19 cellular contexts compared by ENCODE assay signal in the genomic region with DNA sequence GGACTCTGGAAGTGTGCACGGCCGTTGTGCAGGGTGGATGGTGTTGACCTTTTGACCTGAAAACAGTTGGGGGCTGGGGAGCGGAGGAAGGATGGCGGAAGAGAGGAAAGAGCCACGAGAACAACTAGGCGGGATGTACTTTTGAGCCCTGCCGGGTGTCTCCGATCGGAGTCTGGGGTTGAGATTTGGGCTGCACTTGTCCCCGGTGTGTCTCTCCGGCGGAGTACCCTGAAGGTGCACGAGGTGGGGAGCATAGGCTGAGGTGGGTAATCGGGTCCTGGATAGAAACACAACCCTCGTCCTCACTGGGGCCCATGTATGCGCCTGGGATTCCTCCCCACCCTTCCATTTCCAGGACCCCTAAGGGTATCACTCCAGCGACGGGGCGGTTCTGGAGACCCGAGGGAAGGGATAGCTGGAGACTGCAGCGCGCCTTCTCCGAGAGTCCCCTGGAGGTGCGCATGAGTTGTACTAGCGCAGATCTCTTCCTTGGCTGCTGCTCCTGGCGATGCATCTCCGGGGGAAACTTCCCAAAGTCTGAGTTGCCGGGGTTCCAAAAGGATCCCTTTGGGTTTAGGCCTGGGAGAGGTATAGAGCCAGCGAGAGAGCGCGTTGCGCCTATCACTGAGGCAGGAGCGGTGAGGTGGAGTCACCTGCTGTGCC. TPM values are rescaled to one million over a fixed set of nuclear protein-coding genes. Genes with fewer than 3 reads are reported as not detected.
A peak's percentile ranks its signal among the peaks of the same experiment; 100 is the strongest.
DNase-seq lines count a peak whose midpoint lies in the region; ATAC-seq and TF ChIP-seq lines count a peak whose summit lies in the region.
"Had no signal": no experiment of that assay in that cellular context is flagged by ENCODE, and none has a peak within 500 bp of the region (broad histone marks: within the 10 kb centered on the region; RNA-seq: fewer than 3 reads in every experiment).

No MANE protein-coding gene starts in this region.

- no peak for TF ChIP-seq CTCF in Peyer's patch (IDR thresholded peaks at IDR 0.05)

- no peaks in the 10 kb centered on the region for H3K9me3 ChIP-seq in CD4-positive, CD25-positive, alpha-beta regulatory T cell (ENCODE audit: control insufficient read depth in 2 of 2, low read length in 2 of 2)
- H3K9me3 ChIP-seq in CD8-positive, alpha-beta memory T cell (ENCODE audit: low read length): no peaks in the 10 kb centered on the region
- H3K9me3 ChIP-seq in Peyer's patch: peaks cover 0 to 3% (median 0%) of the 10 kb centered on the region in 4 donors

- no peaks in the 10 kb centered on the region for H3K36me3 ChIP-seq in CD4-positive, CD25-positive, alpha-beta regulatory T cell (ENCODE audit: control insufficient read depth, insufficient read depth, low read length)
- H3K36me3 ChIP-seq in CD8-positive, alpha-beta memory T cell (ENCODE audit: insufficient read depth, low read length): no peaks in the 10 kb centered on the region
- no peaks in the 10 kb centered on the region for H3K36me3 ChIP-seq in Peyer's patch

- no peak overlapping the region for H3K27ac ChIP-seq in CD4-positive, CD25-positive, alpha-beta regulatory T cell (ENCODE audit: insufficient read depth, low read length, poor library complexity, severe bottlenecking)
- H3K27ac ChIP-seq in CD8-positive, alpha-beta memory T cell (ENCODE audit: low read depth, low read length): no peak overlapping the region
- no peak overlapping the region for H3K27ac ChIP-seq in Peyer's patch
- H3K27ac ChIP-seq: PC-9 had no signal

- no peak overlapping the region for H3K4me3 ChIP-seq in CD4-positive, CD25-positive, alpha-beta regulatory T cell (ENCODE audit: low read depth, low read length)
- no peak overlapping the region for H3K4me3 ChIP-seq in CD8-positive, alpha-beta memory T cell (ENCODE audit: low read length)
- no peak overlapping the region for H3K4me3 ChIP-seq in Peyer's patch
- H3K4me3 ChIP-seq: PC-9 had no signal

- DNase-seq in CD4-positive, CD25-positive, alpha-beta regulatory T cell: no peak
- DNase-seq in CD8-positive, alpha-beta memory T cell: no peak
- DNase-seq in activated naive CD8-positive, alpha-beta T cell treated with anti-CD3 and anti-CD28 coated beads, Interleukin-2, amount 10 ng/mL, durations not matched to agents 7 days and 5 days: no peak
- no peak for DNase-seq in naive B cell
- DNase-seq in Peyer's patch: no peak
- DNase-seq in ureter (ENCODE audit: low spot score): no peak
- DNase-seq: activated naive CD4-positive, alpha-beta T cell treated with Interleukin-2 at 50 U/mL for 16 hours; DMS 273 treated with DMSO at 0.1 percent for 48 hours; head of caudate nucleus; IMR-90; PC-9 had no signal

- ATAC-seq in CD4-positive, CD25-positive, alpha-beta regulatory T cell (ENCODE audit: low read depth in 2 of 2): no peak
- ATAC-seq in activated naive CD8-positive, alpha-beta T cell treated with anti-CD3 and anti-CD28 coated beads, Interleukin-2, amount 10 ng/mL, durations not matched to agents 7 days and 5 days (ENCODE audit: low read depth): no peak
- ATAC-seq in naive B cell (ENCODE audit: low read depth in 2 of 2): no peak
- ATAC-seq in HG02642 (IDR thresholded peaks at IDR 0.05; ENCODE audit: poor library complexity, unreplicated experiment): no peak
- ATAC-seq in GM21528 (IDR thresholded peaks at IDR 0.05; ENCODE audit: low FRiP score, unreplicated experiment): no peak

- H3K4me3 Mint-ChIP-seq in CD4-positive, CD25-positive, alpha-beta regulatory T cell: peak overlapping the region; percentile 62 to 86 (median 66)
- H3K4me3 Mint-ChIP-seq in CD8-positive, alpha-beta memory T cell: peak overlapping the region; percentile 1 to 74 (median 50)
- peak overlapping the region; percentile 37 for H3K4me3 Mint-ChIP-seq in activated naive CD8-positive, alpha-beta T cell treated with anti-CD3 and anti-CD28 coated beads, Interleukin-2, amount 10 ng/mL, durations not matched to agents 7 days and 5 days
- peak overlapping the region in 6 of 8 donors; percentile 22 to 76 (median 47) for H3K4me3 Mint-ChIP-seq in naive B cell
- H3K4me3 Mint-ChIP-seq: dendritic cell treated with granulocyte-macrophage colony-stimulating factor and Interleukin-4, amounts not matched to agents 40 ng/mL and 50 ng/mL, for 4 days; type B pancreatic cell had no signal

- peak overlapping the region in 1 of 3 donors; percentile 35 for H3K27ac Mint-ChIP-seq in CD4-positive, CD25-positive, alpha-beta regulatory T cell
- H3K27ac Mint-ChIP-seq in CD8-positive, alpha-beta memory T cell: peak overlapping the region in 2 of 8 donors; percentile 11 to 33
- peak overlapping the region; percentile 30 for H3K27ac Mint-ChIP-seq in activated naive CD8-positive, alpha-beta T cell treated with anti-CD3 and anti-CD28 coated beads, Interleukin-2, amount 10 ng/mL, durations not matched to agents 7 days and 5 days
- H3K27ac Mint-ChIP-seq in naive B cell: peak overlapping the region in 4 of 6 donors; percentile 36 to 93 (median 82)
- H3K27ac Mint-ChIP-seq: dendritic cell treated with granulocyte-macrophage colony-stimulating factor and Interleukin-4, amounts not matched to agents 40 ng/mL and 50 ng/mL, for 4 days; type B pancreatic cell had no signal

- TF ChIP-seq POLR2A in Peyer's patch (IDR thresholded peaks at IDR 0.05): no peak

- peaks cover 56% of the 10 kb centered on the region for H3K27me3 ChIP-seq in CD4-positive, CD25-positive, alpha-beta regulatory T cell (ENCODE audit: control insufficient read depth, insufficient read depth, low read length)
- H3K27me3 ChIP-seq in CD8-positive, alpha-beta memory T cell (ENCODE audit: insufficient read depth, low read length, poor library complexity, severe bottlenecking): peaks cover 88% of the 10 kb centered on the region
- H3K27me3 ChIP-seq in Peyer's patch: peaks cover 0 to 81% of the 10 kb centered on the region in 2 donors

- H3K36me3 Mint-ChIP-seq in CD4-positive, CD25-positive, alpha-beta regulatory T cell: no peaks in the 10 kb centered on the region
- H3K36me3 Mint-ChIP-seq in CD8-positive, alpha-beta memory T cell: no peaks in the 10 kb centered on the region
- H3K36me3 Mint-ChIP-seq in activated naive CD8-positive, alpha-beta T cell treated with anti-CD3 and anti-CD28 coated beads, Interleukin-2, amount 10 ng/mL, durations not matched to agents 7 days and 5 days: peaks cover 2% of the 10 kb centered on the region
- H3K36me3 Mint-ChIP-seq in naive B cell: peaks cover 5 to 8% of the 10 kb centered on the region in 2 donors
- H3K36me3 Mint-ChIP-seq: type B pancreatic cell had no signal

- H3K9me3 Mint-ChIP-seq in CD4-positive, CD25-positive, alpha-beta regulatory T cell: peaks cover 0 to 9% (median 0%) of the 10 kb centered on the region in 7 donors
- peaks cover 0 to 4% (median 0%) of the 10 kb centered on the region in 5 donors for H3K9me3 Mint-ChIP-seq in CD8-positive, alpha-beta memory T cell
- H3K9me3 Mint-ChIP-seq in activated naive CD8-positive, alpha-beta T cell treated with anti-CD3 and anti-CD28 coated beads, Interleukin-2, amount 10 ng/mL, durations not matched to agents 7 days and 5 days: no peaks in the 10 kb centered on the region
- H3K9me3 Mint-ChIP-seq in naive B cell: peaks cover 0 to 53% (median 15%) of the 10 kb centered on the region in 7 donors
- H3K9me3 Mint-ChIP-seq: dendritic cell treated with granulocyte-macrophage colony-stimulating factor and Interleukin-4, amounts not matched to agents 40 ng/mL and 50 ng/mL, for 4 days; type B pancreatic cell had no signal

- H3K4me1 Mint-ChIP-seq in CD4-positive, CD25-positive, alpha-beta regulatory T cell: peaks cover 16 to 73% (median 43%) of the 10 kb centered on the region in 4 donors
- peaks cover 58 to 83% (median 66%) of the 10 kb centered on the region in 3 donors for H3K4me1 Mint-ChIP-seq in CD8-positive, alpha-beta memory T cell
- peaks cover 36% of the 10 kb centered on the region for H3K4me1 Mint-ChIP-seq in activated naive CD8-positive, alpha-beta T cell treated with anti-CD3 and anti-CD28 coated beads, Interleukin-2, amount 10 ng/mL, durations not matched to agents 7 days and 5 days
- peaks cover 29 to 43% (median 33%) of the 10 kb centered on the region in 3 donors for H3K4me1 Mint-ChIP-seq in naive B cell

- H3K27me3 Mint-ChIP-seq in CD4-positive, CD25-positive, alpha-beta regulatory T cell: peaks cover 89% of the 10 kb centered on the region
- H3K27me3 Mint-ChIP-seq in CD8-positive, alpha-beta memory T cell: peaks cover 81 to 85% of the 10 kb centered on the region in 2 donors
- H3K27me3 Mint-ChIP-seq in activated naive CD8-positive, alpha-beta T cell treated with anti-CD3 and anti-CD28 coated beads, Interleukin-2, amount 10 ng/mL, durations not matched to agents 7 days and 5 days: peaks cover 87% of the 10 kb centered on the region
- H3K27me3 Mint-ChIP-seq in naive B cell: peaks cover 73 to 89% (median 83%) of the 10 kb centered on the region in 3 donors

- CTCF ChIA-PET in CD8-positive, alpha-beta memory T cell (lab: Charles Lee): interaction anchor here (1.8 kb wide), 1 partner anchor 11 kb away, joined by 4 read pairs; a partner anchor contains a TSS

- POLR2A ChIA-PET in CD8-positive, alpha-beta memory T cell (lab: Charles Lee): no interaction called here
- POLR2A ChIA-PET in activated naive CD8-positive, alpha-beta T cell treated with anti-CD3 and anti-CD28 coated beads, Interleukin-2, amount 10 ng/mL, durations not matched to agents 7 days and 5 days (lab: Charles Lee): interaction anchor here (3.2 kb wide), 1 partner anchor 11 kb away, joined by 15 read pairs; a partner anchor contains a TSS

- H3K4me1 ChIP-seq in CD4-positive, CD25-positive, alpha-beta regulatory T cell (ENCODE audit: control insufficient read depth, insufficient read depth, low read length, poor library complexity, severe bottlenecking): peaks cover 72% of the 10 kb centered on the region
- H3K4me1 ChIP-seq in CD8-positive, alpha-beta memory T cell (ENCODE audit: insufficient read depth, low read length): peaks cover 67% of the 10 kb centered on the region
- H3K4me1 ChIP-seq in Peyer's patch: peaks cover 0 to 21% (median 10%) of the 10 kb centered on the region in 4 donors

RNA-seq across cellular contexts. Expression of a gene that starts 4.6 kb away (rescaled TPM):
- total RNA-seq in CD4-positive, CD25-positive, alpha-beta regulatory T cell: not detected
- under 1 TPM in 1 of 4 donors, not detected in 3; 0.37 TPM for polyA plus RNA-seq in CD4-positive, CD25-positive, alpha-beta regulatory T cell
- total RNA-seq in CD8-positive, alpha-beta memory T cell: not detected
- polyA plus RNA-seq in CD8-positive, alpha-beta memory T cell: not detected
- not detected for total RNA-seq in activated naive CD8-positive, alpha-beta T cell treated with anti-CD3 and anti-CD28 coated beads, Interleukin-2, amount 10 ng/mL, durations not matched to agents 7 days and 5 days
- polyA plus RNA-seq in naive B cell (ENCODE audit: low read depth in 6 of 6): not detected
- total RNA-seq in Peyer's patch: 1 to 10 TPM in 1 of 4 donors, not detected in 3; 1.0 TPM
- total RNA-seq in ureter: not detected
- total RNA-seq: activated CD8-positive, alpha-beta memory T cell treated with anti-CD3 and anti-CD28 coated beads for 36 hours; IMR-90; kidney epithelial cell; omental fat pad; PC-9 had no signal
- polyA plus RNA-seq: IMR-90 had no signal

RNA-seq across cellular contexts. Expression of a gene that starts 7.5 kb away (rescaled TPM):
- total RNA-seq in CD4-positive, CD25-positive, alpha-beta regulatory T cell: not detected
- polyA plus RNA-seq in CD4-positive, CD25-positive, alpha-beta regulatory T cell: not detected
- not detected for total RNA-seq in CD8-positive, alpha-beta memory T cell
- polyA plus RNA-seq in CD8-positive, alpha-beta memory T cell: not detected
- total RNA-seq in activated naive CD8-positive, alpha-beta T cell treated with anti-CD3 and anti-CD28 coated beads, Interleukin-2, amount 10 ng/mL, durations not matched to agents 7 days and 5 days: not detected
- not detected for polyA plus RNA-seq in naive B cell (ENCODE audit: low read depth in 6 of 6)
- total RNA-seq in Peyer's patch: 1 to 10 TPM in 2 of 4 donors, not detected in 2; 1.1 to 3.4 TPM
- not detected for total RNA-seq in ureter
- total RNA-seq: IMR-90, PC-9 had no signal
- polyA plus RNA-seq: esophagus, IMR-90 had no signal

RNA-seq across cellular contexts. Expression of a gene that starts 10.9 kb away (rescaled TPM):
- total RNA-seq in CD4-positive, CD25-positive, alpha-beta regulatory T cell: 162 TPM
- 100 to 1,000 TPM; 311 to 369 (median 336) TPM for polyA plus RNA-seq in CD4-positive, CD25-positive, alpha-beta regulatory T cell
- 100 to 1,000 TPM; 254 to 255 TPM for total RNA-seq in CD8-positive, alpha-beta memory T cell
- polyA plus RNA-seq in CD8-positive, alpha-beta memory T cell: 231 TPM
- 100 to 1,000 TPM; 254 to 265 TPM for total RNA-seq in activated naive CD8-positive, alpha-beta T cell treated with anti-CD3 and anti-CD28 coated beads, Interleukin-2, amount 10 ng/mL, durations not matched to agents 7 days and 5 days
- polyA plus RNA-seq in naive B cell (ENCODE audit: low read depth in 6 of 6): 100 to 1,000 TPM; 135 to 244 (median 163) TPM
- total RNA-seq in Peyer's patch (100 to 1,000 TPM in 2 of 4 donors, 10 to 100 TPM in 2; 51.1 to 168 (median 102) TPM), ureter (72.5 TPM)
